In genomic region chr15:70582143-70582945, GRCh38 we compare ENCODE assay signal across 13 cellular contexts.
DNase-seq lines count a peak whose midpoint lies in the region; ATAC-seq and TF ChIP-seq lines count a peak whose summit lies in the region.
"Had no signal": no experiment of that assay in that cellular context is flagged by ENCODE, and none has a peak within 500 bp of the region (broad histone marks: within the 10 kb centered on the region; RNA-seq: fewer than 3 reads in every experiment).

No MANE protein-coding gene starts in this region.

- no peak for TF ChIP-seq CTCF in astrocyte of the spinal cord (IDR thresholded peaks at IDR 0.05; ENCODE audit: low read depth, low read length)

- H3K4me3 ChIP-seq in astrocyte of the spinal cord (ENCODE audit: low read depth, low read length), result no peak overlapping the region

- peak; percentile 76 for DNase-seq in AG20443 (ENCODE audit: low spot score)
- peak; percentile 51 for DNase-seq in HCEC 1CT
- peak; percentile 72 for DNase-seq in astrocyte of the spinal cord (ENCODE audit: low read depth, low spot score)
- peak; percentile 49 for DNase-seq in iris pigment epithelial cell (ENCODE audit: low read depth)
- no peak for DNase-seq in SK-N-DZ (ENCODE audit: low spot score)
- DNase-seq in activated T-cell treated with anti-CD3 and anti-CD28 coated beads, Interleukin-2, amount 50 U/mL, for 1 hour, result no peak
- DNase-seq: activated CD8-positive, alpha-beta memory T cell treated with anti-CD3 and anti-CD28 coated beads for 24 hours; central memory CD4-positive, alpha-beta T cell; hippocampal formation; NCI-H345; stimulated activated CD4-positive, alpha-beta T cell treated with anti-CD3 and anti-CD28 coated beads, Interleukin-15, amount 100 ng/mL, for 24 hours had no signal

- in situ Hi-C loops in astrocyte of the spinal cord (cut with HindIII; ENCODE audit: low sequenced_read_pairs), result no loop called here

- ATAC-seq in HG03469 (IDR thresholded peaks at IDR 0.05; ENCODE audit: unreplicated experiment), result no peak
- no peak for ATAC-seq in GM21619 (IDR thresholded peaks at IDR 0.05; ENCODE audit: unreplicated experiment)

Comparison
In these comparisons a context has a peak if more than half of its experiments do, and no peak if none do; other contexts are left out.
1. DNase-seq: peak in AG20443 (single experiment), HCEC 1CT (single experiment), astrocyte of the spinal cord (single experiment) and iris pigment epithelial cell (single experiment); none in SK-N-DZ (single experiment) and activated T-cell treated with anti-CD3 and anti-CD28 coated beads, Interleukin-2, amount 50 U/mL, for 1 hour (single experiment).